In the genomic region with DNA sequence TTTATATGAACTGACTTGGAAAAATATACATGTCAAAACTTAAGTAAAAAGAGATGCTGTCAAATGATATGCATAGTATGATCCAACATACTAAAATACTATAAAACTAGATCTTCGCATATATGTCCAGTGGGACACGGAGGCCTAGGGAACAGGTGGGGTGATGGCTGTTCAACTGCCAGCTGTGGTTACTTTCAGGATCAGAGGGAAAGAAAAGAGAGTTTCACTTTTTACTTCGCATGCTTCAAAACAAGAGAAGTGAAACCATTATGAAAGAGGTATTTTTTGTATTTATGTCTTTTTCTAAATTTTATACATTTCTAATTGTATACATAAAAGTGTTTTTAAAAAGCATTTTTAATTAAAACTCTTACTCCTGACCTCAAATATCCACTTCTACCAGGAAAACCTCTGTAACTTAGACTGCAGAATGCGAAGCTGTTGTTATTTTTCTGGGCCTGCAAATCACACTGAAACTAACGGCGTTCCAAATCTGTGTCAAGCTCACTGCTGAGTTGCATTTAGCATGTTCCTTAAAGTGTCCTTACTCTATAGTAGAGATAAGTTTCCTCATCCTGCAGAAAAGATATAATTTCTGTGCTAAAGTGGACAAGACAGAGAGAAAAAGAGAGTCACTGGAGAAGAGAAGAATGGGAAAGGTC, we compare ENCODE assay signal across 10 cellular contexts.
DNase-seq lines count a peak whose midpoint lies in the region; ATAC-seq lines count a peak whose summit lies in the region.
"Had no signal": no experiment of that assay in that cellular context is flagged by ENCODE, and none has a peak within 500 bp of the region (broad histone marks: within the 10 kb centered on the region; RNA-seq: fewer than 3 reads in every experiment).

No MANE protein-coding gene starts in this region.

- peak overlapping the region; percentile 24 for H3K4me3 Mint-ChIP-seq in activated CD4-positive, alpha-beta T cell treated with anti-CD3 and anti-CD28 coated beads, Interleukin-2, amount 10 ng/mL, durations not matched to agents 24 days and 14 days
- H3K4me3 Mint-ChIP-seq in stimulated activated naive B cell treated with anti-CD40 and anti-IgM and Interleukin-4, amounts not matched to agents 10 μg/mL and 1 μg/mL and 100 μg/mL, for 72 hours, result no peak overlapping the region
- no peak overlapping the region for H3K4me3 Mint-ChIP-seq in activated CD4-positive, alpha-beta memory T cell treated with anti-CD3 and anti-CD28 coated beads, Interleukin-2, amount 10 ng/mL, durations not matched to agents 7 days and 5 days

- CTCF ChIA-PET in activated CD4-positive, alpha-beta memory T cell treated with anti-CD3 and anti-CD28 coated beads, Interleukin-2, amount 10 ng/mL, durations not matched to agents 7 days and 5 days (lab: Charles Lee), result no interaction called here

- intact Hi-C loops in activated CD4-positive, alpha-beta T cell treated with anti-CD3 and anti-CD28 coated beads, Interleukin-2, amount 10 ng/mL, durations not matched to agents 24 days and 14 days (cut with micrococcal nuclease), result no loop called here

- H3K36me3 Mint-ChIP-seq in activated CD4-positive, alpha-beta T cell treated with anti-CD3 and anti-CD28 coated beads, Interleukin-2, amount 10 ng/mL, durations not matched to agents 24 days and 14 days (ENCODE audit: low read depth), result no peaks in the 10 kb centered on the region
- no peaks in the 10 kb centered on the region for H3K36me3 Mint-ChIP-seq in stimulated activated naive B cell treated with anti-CD40 and anti-IgM and Interleukin-4, amounts not matched to agents 10 μg/mL and 1 μg/mL and 100 μg/mL, for 72 hours
- no peaks in the 10 kb centered on the region for H3K36me3 Mint-ChIP-seq in activated CD4-positive, alpha-beta memory T cell treated with anti-CD3 and anti-CD28 coated beads, Interleukin-2, amount 10 ng/mL, durations not matched to agents 7 days and 5 days (ENCODE audit: low read depth)

- peaks cover 11% of the 10 kb centered on the region for H3K4me1 Mint-ChIP-seq in activated CD4-positive, alpha-beta T cell treated with anti-CD3 and anti-CD28 coated beads, Interleukin-2, amount 10 ng/mL, durations not matched to agents 24 days and 14 days
- H3K4me1 Mint-ChIP-seq in stimulated activated naive B cell treated with anti-CD40 and anti-IgM and Interleukin-4, amounts not matched to agents 10 μg/mL and 1 μg/mL and 100 μg/mL, for 72 hours, result peaks cover 4 to 9% of the 10 kb centered on the region in 2 donors
- peaks cover 2% of the 10 kb centered on the region for H3K4me1 Mint-ChIP-seq in activated CD4-positive, alpha-beta memory T cell treated with anti-CD3 and anti-CD28 coated beads, Interleukin-2, amount 10 ng/mL, durations not matched to agents 7 days and 5 days

- DNase-seq in activated CD4-positive, alpha-beta T cell treated with anti-CD3 and anti-CD28 coated beads, Interleukin-2, amount 10 ng/mL, durations not matched to agents 24 days and 14 days, result no peak
- no peak for DNase-seq in activated CD4-positive, alpha-beta T cell treated with anti-CD3 and anti-CD28 coated beads, Interleukin-2, amount 50 U/mL, for 4 hours
- DNase-seq in stimulated activated naive B cell treated with anti-CD40 and anti-IgM and Interleukin-4, amounts not matched to agents 10 μg/mL and 1 μg/mL and 100 μg/mL, for 72 hours, result no peak
- no peak for DNase-seq in activated CD4-positive, alpha-beta memory T cell treated with anti-CD3 and anti-CD28 coated beads, Interleukin-2, amount 10 ng/mL, durations not matched to agents 7 days and 5 days
- no peak for DNase-seq in activated CD4-positive, alpha-beta T cell treated with anti-CD3 and anti-CD28 coated beads, Interleukin-2, amount 50 U/mL, for 48 hours
- DNase-seq in SKM-1 (lab: John Stamatoyannopoulos, UW; ENCODE audit: unreplicated experiment), result no peak
- DNase-seq: NCI-H2171 had no signal

- ATAC-seq in HG02642 (IDR thresholded peaks at IDR 0.05; ENCODE audit: poor library complexity, unreplicated experiment) (peak; percentile 95), HG03460 (IDR thresholded peaks at IDR 0.05; ENCODE audit: unreplicated experiment) (peak; percentile 89)
- ATAC-seq in stimulated activated naive B cell treated with anti-CD40 and anti-IgM and Interleukin-4, amounts not matched to agents 10 μg/mL and 1 μg/mL and 100 μg/mL, for 72 hours (replicated peaks), result peak in 1 of 2 donors; percentile 38
- ATAC-seq: A549 had no signal

- POLR2A ChIA-PET in activated CD4-positive, alpha-beta memory T cell treated with anti-CD3 and anti-CD28 coated beads, Interleukin-2, amount 10 ng/mL, durations not matched to agents 7 days and 5 days (lab: Charles Lee), result no interaction called here

- H3K27me3 Mint-ChIP-seq in activated CD4-positive, alpha-beta T cell treated with anti-CD3 and anti-CD28 coated beads, Interleukin-2, amount 10 ng/mL, durations not matched to agents 24 days and 14 days, result peaks cover 3% of the 10 kb centered on the region
- no peaks in the 10 kb centered on the region for H3K27me3 Mint-ChIP-seq in stimulated activated naive B cell treated with anti-CD40 and anti-IgM and Interleukin-4, amounts not matched to agents 10 μg/mL and 1 μg/mL and 100 μg/mL, for 72 hours
- H3K27me3 Mint-ChIP-seq in activated CD4-positive, alpha-beta memory T cell treated with anti-CD3 and anti-CD28 coated beads, Interleukin-2, amount 10 ng/mL, durations not matched to agents 7 days and 5 days, result peaks cover 2% of the 10 kb centered on the region

- H3K27ac Mint-ChIP-seq in activated CD4-positive, alpha-beta T cell treated with anti-CD3 and anti-CD28 coated beads, Interleukin-2, amount 10 ng/mL, durations not matched to agents 24 days and 14 days, result no peak overlapping the region
- peak overlapping the region; percentile 33 for H3K27ac Mint-ChIP-seq in stimulated activated naive B cell treated with anti-CD40 and anti-IgM and Interleukin-4, amounts not matched to agents 10 μg/mL and 1 μg/mL and 100 μg/mL, for 72 hours
- no peak overlapping the region for H3K27ac Mint-ChIP-seq in activated CD4-positive, alpha-beta memory T cell treated with anti-CD3 and anti-CD28 coated beads, Interleukin-2, amount 10 ng/mL, durations not matched to agents 7 days and 5 days

- no peaks in the 10 kb centered on the region for H3K9me3 Mint-ChIP-seq in activated CD4-positive, alpha-beta T cell treated with anti-CD3 and anti-CD28 coated beads, Interleukin-2, amount 10 ng/mL, durations not matched to agents 24 days and 14 days
- H3K9me3 Mint-ChIP-seq in stimulated activated naive B cell treated with anti-CD40 and anti-IgM and Interleukin-4, amounts not matched to agents 10 μg/mL and 1 μg/mL and 100 μg/mL, for 72 hours, result no peaks in the 10 kb centered on the region
- H3K9me3 Mint-ChIP-seq in activated CD4-positive, alpha-beta memory T cell treated with anti-CD3 and anti-CD28 coated beads, Interleukin-2, amount 10 ng/mL, durations not matched to agents 7 days and 5 days, result no peaks in the 10 kb centered on the region
